ENCODE assay signal across 28 cellular contexts in the genomic region with DNA sequence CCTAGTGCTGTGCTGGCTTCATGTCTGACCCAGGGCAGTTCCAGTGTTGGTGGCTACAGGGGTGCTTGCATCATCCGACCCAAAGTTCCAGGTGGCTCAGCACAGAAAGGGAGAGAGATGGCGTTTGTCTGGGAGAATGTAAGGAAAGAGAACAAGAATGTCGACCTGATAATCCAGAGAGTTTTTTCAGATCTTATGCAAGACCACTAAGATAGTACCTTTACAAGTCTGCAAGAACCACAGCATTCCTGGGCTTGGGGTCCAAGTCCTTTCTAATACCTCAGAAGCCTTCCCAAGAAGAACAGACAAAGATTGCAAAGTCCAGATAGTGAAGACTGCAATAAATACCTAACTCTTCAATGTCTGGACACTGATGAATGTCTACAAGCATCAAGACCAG.
"Had no signal": no experiment of that assay in that cellular context is flagged by ENCODE, and none has a peak within 500 bp of the region (broad histone marks: within the 10 kb centered on the region; RNA-seq: fewer than 3 reads in every experiment).

No MANE protein-coding gene starts in this region.

- H3K36me3 Mint-ChIP-seq: stimulated activated effector memory CD8-positive, alpha-beta T cell treated with anti-CD3 and anti-CD28 coated beads, Interleukin-12 subunit alpha, Interleukin-12 subunit beta, amount 100 ng/mL, for 72 hours; stimulated activated memory B cell treated with anti-CD40 and anti-IgM and Interleukin-4, amounts not matched to agents 10 μg/mL and 1 μg/mL and 100 μg/mL, for 72 hours; stimulated activated naive B cell treated with anti-CD40 and anti-IgM and Interleukin-4, amounts not matched to agents 10 μg/mL and 1 μg/mL and 100 μg/mL, for 72 hours; type B pancreatic cell had no signal

- H3K9me3 Mint-ChIP-seq: type B pancreatic cell had no signal

- H3K4me3 ChIP-seq: stomach, suprapubic skin, testis, thoracic aorta, thyroid gland, tibial artery, tibial nerve, transverse colon, upper lobe of left lung, upper lobe of right lung, uterus, vagina had no signal

- H3K4me3 Mint-ChIP-seq: stimulated activated effector memory CD8-positive, alpha-beta T cell treated with anti-CD3 and anti-CD28 coated beads, Interleukin-12 subunit alpha, Interleukin-12 subunit beta, amount 100 ng/mL, for 72 hours; stimulated activated memory B cell treated with anti-CD40 and anti-IgM and Interleukin-4, amounts not matched to agents 10 μg/mL and 1 μg/mL and 100 μg/mL, for 72 hours; stimulated activated naive B cell treated with anti-CD40 and anti-IgM and Interleukin-4, amounts not matched to agents 10 μg/mL and 1 μg/mL and 100 μg/mL, for 72 hours; stimulated activated naive CD8-positive, alpha-beta T cell treated with anti-CD3 and anti-CD28 coated beads, Interleukin-15, Interleukin-2, amounts not matched to agents 100 ng/mL and 50 ng/mL, for 24 hours; type B pancreatic cell had no signal

- H3K27ac ChIP-seq: stomach, suprapubic skin, testis, thoracic aorta, thyroid gland, tibial artery, tibial nerve, transverse colon, upper lobe of left lung, upper lobe of right lung, uterus, vagina had no signal

- H3K36me3 ChIP-seq: stomach, suprapubic skin, thoracic aorta, thyroid gland, tibial artery, tibial nerve, transverse colon, upper lobe of left lung, upper lobe of right lung, uterus, vagina had no signal

- H3K4me1 Mint-ChIP-seq: stimulated activated effector memory CD8-positive, alpha-beta T cell treated with anti-CD3 and anti-CD28 coated beads, Interleukin-12 subunit alpha, Interleukin-12 subunit beta, amount 100 ng/mL, for 72 hours; stimulated activated memory B cell treated with anti-CD40 and anti-IgM and Interleukin-4, amounts not matched to agents 10 μg/mL and 1 μg/mL and 100 μg/mL, for 72 hours; stimulated activated naive B cell treated with anti-CD40 and anti-IgM and Interleukin-4, amounts not matched to agents 10 μg/mL and 1 μg/mL and 100 μg/mL, for 72 hours had no signal

- ATAC-seq: stimulated activated effector memory CD8-positive, alpha-beta T cell treated with anti-CD3 and anti-CD28 coated beads, Interleukin-12 subunit alpha, Interleukin-12 subunit beta, amount 100 ng/mL, for 72 hours; stimulated activated memory B cell treated with anti-CD40 and anti-IgM and Interleukin-4, amounts not matched to agents 10 μg/mL and 1 μg/mL and 100 μg/mL, for 72 hours; stimulated activated naive B cell treated with anti-CD40 and anti-IgM and Interleukin-4, amounts not matched to agents 10 μg/mL and 1 μg/mL and 100 μg/mL, for 72 hours; stimulated activated naive CD8-positive, alpha-beta T cell treated with anti-CD3 and anti-CD28 coated beads, Interleukin-15, Interleukin-2, amounts not matched to agents 100 U/mL and 50 U/mL, for 24 hours; upper lobe of right lung had no signal

- DNase-seq: stimulated activated CD4-positive, alpha-beta T cell treated with anti-CD3 and anti-CD28 coated beads, Interleukin-2, amount 100 ng/mL, for 48 hours; stimulated activated CD4-positive, alpha-beta T cell treated with anti-CD3 and anti-CD28 coated beads, Interleukin-4, amount 100 ng/mL, for 1 hour; stimulated activated CD4-positive, alpha-beta T cell treated with anti-CD3 and anti-CD28 coated beads, Interleukin-4, amount 100 ng/mL, for 24 hours; stimulated activated CD4-positive, alpha-beta T cell treated with anti-CD3 and anti-CD28 coated beads, Interleukin-4, amount 100 ng/mL, for 4 hours; stimulated activated CD8-positive, alpha-beta memory T cell treated with anti-CD3 and anti-CD28 coated beads, Interleukin-4, amount 100 ng/mL, for 48 hours; stimulated activated naive B cell treated with anti-CD40 and anti-IgM and Interleukin-4, amounts not matched to agents 10 μg/mL and 1 μg/mL and 100 μg/mL, for 72 hours; stimulated activated naive CD4-positive, alpha-beta T cell; stimulated activated naive CD4-positive, alpha-beta T cell treated with Interleukin-2 at 50 U/mL for 16 hours; stimulated activated naive CD8-positive, alpha-beta T cell treated with anti-CD3 and anti-CD28 coated beads, Interleukin-15, Interleukin-2, amounts not matched to agents 100 U/mL and 50 U/mL, for 24 hours; stomach; substantia nigra; testis; thyroid gland; tibial artery; transverse colon; trophoblast cell; upper lobe of left lung; upper lobe of right lung; uterus had no signal

- H3K4me1 ChIP-seq: stomach, suprapubic skin, testis, thyroid gland, tibial artery, tibial nerve, transverse colon, upper lobe of left lung, upper lobe of right lung, uterus, vagina had no signal

- H3K27ac Mint-ChIP-seq: stimulated activated effector memory CD8-positive, alpha-beta T cell treated with anti-CD3 and anti-CD28 coated beads, Interleukin-12 subunit alpha, Interleukin-12 subunit beta, amount 100 ng/mL, for 72 hours; stimulated activated memory B cell treated with anti-CD40 and anti-IgM and Interleukin-4, amounts not matched to agents 10 μg/mL and 1 μg/mL and 100 μg/mL, for 72 hours; stimulated activated naive B cell treated with anti-CD40 and anti-IgM and Interleukin-4, amounts not matched to agents 10 μg/mL and 1 μg/mL and 100 μg/mL, for 72 hours; stimulated activated naive CD8-positive, alpha-beta T cell treated with anti-CD3 and anti-CD28 coated beads, Interleukin-15, Interleukin-2, amounts not matched to agents 100 ng/mL and 50 ng/mL, for 24 hours; type B pancreatic cell had no signal

- FAIRE-seq: urothelium cell line had no signal

- H3K27me3 Mint-ChIP-seq: stimulated activated memory B cell treated with anti-CD40 and anti-IgM and Interleukin-4, amounts not matched to agents 10 μg/mL and 1 μg/mL and 100 μg/mL, for 72 hours; stimulated activated naive B cell treated with anti-CD40 and anti-IgM and Interleukin-4, amounts not matched to agents 10 μg/mL and 1 μg/mL and 100 μg/mL, for 72 hours; stimulated activated naive CD8-positive, alpha-beta T cell treated with anti-CD3 and anti-CD28 coated beads, Interleukin-15, Interleukin-2, amounts not matched to agents 100 ng/mL and 50 ng/mL, for 24 hours; type B pancreatic cell had no signal

- H3K27me3 ChIP-seq: stomach, suprapubic skin, testis, thyroid gland, tibial artery, tibial nerve, transverse colon, upper lobe of left lung, upper lobe of right lung, uterus, vagina had no signal

- H3K9me3 ChIP-seq: suprapubic skin, testis, thoracic aorta, thyroid gland, tibial artery, tibial nerve, upper lobe of right lung, uterus, vagina had no signal
